In the genomic region with DNA sequence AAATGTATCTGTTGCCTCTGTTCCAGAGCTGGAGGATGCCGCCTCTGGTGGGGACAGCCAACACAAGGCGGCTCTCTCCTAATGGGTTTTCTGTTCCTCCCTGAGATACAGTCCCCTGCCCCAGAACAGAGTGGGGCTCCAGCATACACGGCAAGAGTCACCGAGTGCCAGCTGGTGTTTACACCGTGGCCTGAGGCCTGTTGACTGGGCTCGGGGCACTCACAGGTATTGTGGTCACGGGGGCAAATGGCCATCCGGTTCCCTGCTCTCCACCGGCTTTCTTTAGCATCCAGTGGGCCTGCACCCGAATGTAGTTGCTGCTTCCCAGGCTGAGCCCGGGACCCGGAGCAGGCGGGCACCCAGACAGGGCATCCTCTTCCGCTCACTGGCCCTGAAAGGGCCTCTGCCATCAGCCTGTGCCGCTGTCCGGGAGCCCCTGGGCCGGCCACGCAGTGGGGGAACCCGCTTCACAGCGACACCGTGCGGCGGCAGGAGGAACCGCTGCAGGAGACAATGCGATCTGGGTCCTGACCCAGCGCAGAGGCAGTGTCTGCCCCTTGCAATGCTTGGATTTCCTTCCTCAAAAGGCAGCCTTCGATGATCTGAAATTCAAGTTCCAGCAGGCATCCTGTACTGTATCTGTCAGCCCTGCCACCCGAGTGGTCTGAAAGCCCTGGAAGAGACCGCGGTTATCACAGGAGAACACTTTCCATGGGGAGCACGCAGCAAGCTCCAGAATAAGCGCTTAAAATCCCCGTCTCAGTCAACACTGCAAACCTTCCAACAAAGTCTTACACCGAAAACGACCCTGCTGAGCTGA, we compare ENCODE assay signal across 8 cellular contexts. TPM values are rescaled to one million over a fixed set of nuclear protein-coding genes. Genes with fewer than 3 reads are reported as not detected.
DNase-seq lines count a peak whose midpoint lies in the region; ATAC-seq, FAIRE-seq and TF ChIP-seq lines count a peak whose summit lies in the region.

No MANE protein-coding gene starts in this region.

- peak; percentile 94 for TF ChIP-seq CTCF in left ventricle myocardium inferior (IDR thresholded peaks at IDR 0.05; ENCODE audit: borderline replicate concordance)

- peak; percentile 85 for ATAC-seq in activated naive CD8-positive, alpha-beta T cell treated with anti-CD3 and anti-CD28 coated beads, Interleukin-2, amount 10 ng/mL, durations not matched to agents 7 days and 5 days (ENCODE audit: low read depth)
- ATAC-seq in HG02852 (IDR thresholded peaks at IDR 0.05; ENCODE audit: unreplicated experiment) (no peak), HG02981 (IDR thresholded peaks at IDR 0.05; ENCODE audit: unreplicated experiment) (no peak)

- no peak for FAIRE-seq in H54 (lab: Jason Lieb, UNC)
- FAIRE-seq in small intestine (lab: Jason Lieb, UNC): no peak

- peaks cover 17% of the 10 kb centered on the region for H3K4me1 ChIP-seq in left ventricle myocardium inferior
- H3K4me1 ChIP-seq in small intestine (ENCODE audit: control insufficient read depth in 2 of 2, insufficient read depth in 1 of 2, low read depth in 1 of 2, low read length in 1 of 2): no peaks in the 10 kb centered on the region

- no peaks in the 10 kb centered on the region for H3K36me3 Mint-ChIP-seq in activated naive CD8-positive, alpha-beta T cell treated with anti-CD3 and anti-CD28 coated beads, Interleukin-2, amount 10 ng/mL, durations not matched to agents 7 days and 5 days

- no peaks in the 10 kb centered on the region for H3K9me3 Mint-ChIP-seq in activated naive CD8-positive, alpha-beta T cell treated with anti-CD3 and anti-CD28 coated beads, Interleukin-2, amount 10 ng/mL, durations not matched to agents 7 days and 5 days

- DNase-seq in AG20443 (ENCODE audit: low spot score) (peak; percentile 91), H54 (ENCODE audit: insufficient read length, low spot score) (peak; percentile 67), SW480 (ENCODE audit: low spot score) (peak; percentile 27), left ventricle myocardium inferior (no peak), small intestine (peak; percentile 37)
- peak; percentile 77 for DNase-seq in activated naive CD8-positive, alpha-beta T cell treated with anti-CD3 and anti-CD28 coated beads, Interleukin-2, amount 10 ng/mL, durations not matched to agents 7 days and 5 days

- WGBS in small intestine, 3 donors: 27 to 29% (median 28%) methylated on average over 35 of the region's 35 CpGs

- POLR2A ChIA-PET in activated naive CD8-positive, alpha-beta T cell treated with anti-CD3 and anti-CD28 coated beads, Interleukin-2, amount 10 ng/mL, durations not matched to agents 7 days and 5 days (lab: Charles Lee): no interaction called here

- H3K4me3 ChIP-seq in left ventricle myocardium inferior (no peak overlapping the region), small intestine (ENCODE audit: low read depth in 1 of 2, low read length in 2 of 2) (no peak overlapping the region)

- H3K36me3 ChIP-seq in left ventricle myocardium inferior: no peaks in the 10 kb centered on the region
- H3K36me3 ChIP-seq in small intestine (ENCODE audit: control insufficient read depth in 2 of 2, insufficient read depth in 2 of 2, low read length in 2 of 2): no peaks in the 10 kb centered on the region

- no peak overlapping the region for H3K27ac Mint-ChIP-seq in activated naive CD8-positive, alpha-beta T cell treated with anti-CD3 and anti-CD28 coated beads, Interleukin-2, amount 10 ng/mL, durations not matched to agents 7 days and 5 days

- H3K9me3 ChIP-seq in left ventricle myocardium inferior (replicated peaks): no peaks in the 10 kb centered on the region
- no peaks in the 10 kb centered on the region for H3K9me3 ChIP-seq in small intestine (ENCODE audit: control insufficient read depth, low read depth)

- H3K27ac ChIP-seq in left ventricle myocardium inferior (replicated peaks) (no peak overlapping the region), small intestine (ENCODE audit: low read depth in 1 of 2, low read length in 1 of 2) (no peak overlapping the region)

- no peaks in the 10 kb centered on the region for H3K4me1 Mint-ChIP-seq in activated naive CD8-positive, alpha-beta T cell treated with anti-CD3 and anti-CD28 coated beads, Interleukin-2, amount 10 ng/mL, durations not matched to agents 7 days and 5 days

- H3K27me3 ChIP-seq in left ventricle myocardium inferior (ENCODE audit: low read depth) (peaks cover 64% of the 10 kb centered on the region), small intestine (ENCODE audit: control insufficient read depth in 2 of 2, insufficient read depth in 2 of 2, low read length in 2 of 2) (peaks cover 2 to 7% of the 10 kb centered on the region in 2 donors)

- peaks cover 22% of the 10 kb centered on the region for H3K27me3 Mint-ChIP-seq in activated naive CD8-positive, alpha-beta T cell treated with anti-CD3 and anti-CD28 coated beads, Interleukin-2, amount 10 ng/mL, durations not matched to agents 7 days and 5 days

- intact Hi-C loops in left ventricle myocardium inferior (cut with micrococcal nuclease): no loop called here

- no peak overlapping the region for H3K4me3 Mint-ChIP-seq in activated naive CD8-positive, alpha-beta T cell treated with anti-CD3 and anti-CD28 coated beads, Interleukin-2, amount 10 ng/mL, durations not matched to agents 7 days and 5 days

- no peak for TF ChIP-seq POLR2A in H54 (IDR thresholded peaks at IDR 0.05; ENCODE audit: low read depth, low read length)

RNA-seq across cellular contexts. Expression of gene KRTAP5-5, which starts 0.9 kb away (rescaled TPM):
- not detected for total RNA-seq in activated naive CD8-positive, alpha-beta T cell treated with anti-CD3 and anti-CD28 coated beads, Interleukin-2, amount 10 ng/mL, durations not matched to agents 7 days and 5 days
- total RNA-seq in left ventricle myocardium inferior: not detected
- polyA plus RNA-seq in small intestine: not detected

RNA-seq across cellular contexts. Expression of gene KRTAP5-4, which starts 6.8 kb away (rescaled TPM):
- total RNA-seq in activated naive CD8-positive, alpha-beta T cell treated with anti-CD3 and anti-CD28 coated beads, Interleukin-2, amount 10 ng/mL, durations not matched to agents 7 days and 5 days: not detected
- not detected for total RNA-seq in left ventricle myocardium inferior
- not detected for polyA plus RNA-seq in small intestine

RNA-seq across cellular contexts. Expression of gene KRTAP5-3, which starts 20.5 kb away (rescaled TPM):
- not detected for total RNA-seq in activated naive CD8-positive, alpha-beta T cell treated with anti-CD3 and anti-CD28 coated beads, Interleukin-2, amount 10 ng/mL, durations not matched to agents 7 days and 5 days
- total RNA-seq in left ventricle myocardium inferior: not detected
- polyA plus RNA-seq in small intestine: not detected

RNA-seq across cellular contexts. Expression of gene KRTAP5-2, which starts 30.6 kb away (rescaled TPM):
- not detected for total RNA-seq in activated naive CD8-positive, alpha-beta T cell treated with anti-CD3 and anti-CD28 coated beads, Interleukin-2, amount 10 ng/mL, durations not matched to agents 7 days and 5 days
- total RNA-seq in left ventricle myocardium inferior: not detected
- polyA plus RNA-seq in small intestine: under 1 TPM in 1 of 3 donors, not detected in 2; 0.07 TPM

RNA-seq across cellular contexts. Expression of gene KRTAP5-1, which starts 43.6 kb away (rescaled TPM):
- total RNA-seq in activated naive CD8-positive, alpha-beta T cell treated with anti-CD3 and anti-CD28 coated beads, Interleukin-2, amount 10 ng/mL, durations not matched to agents 7 days and 5 days: not detected
- not detected for total RNA-seq in left ventricle myocardium inferior
- polyA plus RNA-seq in small intestine: not detected
